15 cellular contexts compared by ENCODE assay signal in the genomic region with DNA sequence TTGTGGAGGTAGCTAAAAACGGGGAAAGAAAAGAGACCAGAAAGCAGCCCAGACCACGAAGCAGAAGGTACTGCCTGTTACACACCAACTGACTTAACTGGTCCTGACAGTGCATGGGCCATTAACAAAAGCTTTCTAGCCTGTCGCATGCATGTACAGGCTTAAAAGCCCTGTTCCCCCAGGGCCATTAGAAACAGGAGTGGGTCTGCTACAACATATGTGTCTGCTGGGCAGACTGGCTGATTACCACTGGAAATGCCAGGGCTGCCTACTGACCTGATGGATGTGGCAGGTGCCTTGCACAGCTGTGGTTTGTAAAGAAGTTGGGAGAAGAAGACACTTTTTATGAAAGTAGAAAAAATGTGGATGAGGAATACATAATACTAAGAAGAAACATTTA.
"Had no signal": no experiment of that assay in that cellular context is flagged by ENCODE, and none has a peak within 500 bp of the region (broad histone marks: within the 10 kb centered on the region; RNA-seq: fewer than 3 reads in every experiment).

No MANE protein-coding gene starts in this region.

- H3K27ac Mint-ChIP-seq: activated CD4-positive, alpha-beta memory T cell treated with anti-CD3 and anti-CD28 coated beads for 36 hours; activated naive CD8-positive, alpha-beta T cell treated with anti-CD3 and anti-CD28 coated beads for 36 hours; natural killer cell; stimulated activated naive CD8-positive, alpha-beta T cell treated with anti-CD3 and anti-CD28 coated beads, Interleukin-15, Interleukin-2, amounts not matched to agents 100 ng/mL and 50 ng/mL, for 24 hours had no signal

- H3K27ac ChIP-seq: brain microvascular endothelial cell had no signal

- H3K4me3 Mint-ChIP-seq: activated CD4-positive, alpha-beta memory T cell treated with anti-CD3 and anti-CD28 coated beads for 36 hours; activated naive CD8-positive, alpha-beta T cell treated with anti-CD3 and anti-CD28 coated beads for 36 hours; activated T-cell treated with anti-CD3 and anti-CD28 coated beads, Interleukin-2, amount 50 U/mL, for 4 hours; natural killer cell; stimulated activated naive CD8-positive, alpha-beta T cell treated with anti-CD3 and anti-CD28 coated beads, Interleukin-15, Interleukin-2, amounts not matched to agents 100 ng/mL and 50 ng/mL, for 24 hours had no signal

- H3K4me1 Mint-ChIP-seq: activated naive CD8-positive, alpha-beta T cell treated with anti-CD3 and anti-CD28 coated beads for 36 hours; natural killer cell had no signal

- DNase-seq: activated CD4-positive, alpha-beta memory T cell treated with anti-CD3 and anti-CD28 coated beads for 36 hours; activated gamma-delta T cell; activated naive CD8-positive, alpha-beta T cell treated with anti-CD3 and anti-CD28 coated beads for 36 hours; activated T-cell treated with anti-CD3 and anti-CD28 coated beads, Interleukin-2, amount 50 U/mL, for 4 hours; brain microvascular endothelial cell; cerebellar nuclear complex; dermis blood vessel endothelial cell; erythroblast; hypothalamus; mucosa of descending colon; natural killer cell; stimulated activated CD4-positive, alpha-beta T cell treated with anti-CD3 and anti-CD28 coated beads, Interleukin-4, amount 100 ng/mL, for 1 hour; T1000 had no signal

- H3K36me3 ChIP-seq: brain microvascular endothelial cell had no signal

- ATAC-seq: activated T-cell treated with anti-CD3 and anti-CD28 coated beads, Interleukin-2, amount 50 U/mL, for 4 hours; mucosa of descending colon; natural killer cell had no signal

- H3K27me3 Mint-ChIP-seq: activated CD4-positive, alpha-beta memory T cell treated with anti-CD3 and anti-CD28 coated beads for 36 hours; activated naive CD8-positive, alpha-beta T cell treated with anti-CD3 and anti-CD28 coated beads for 36 hours had no signal

- H3K4me3 ChIP-seq: lung, mucosa of descending colon had no signal

- H3K27me3 ChIP-seq: brain microvascular endothelial cell had no signal

- H3K9me3 ChIP-seq: mucosa of descending colon had no signal

- H3K36me3 Mint-ChIP-seq: activated CD4-positive, alpha-beta memory T cell treated with anti-CD3 and anti-CD28 coated beads for 36 hours; activated naive CD8-positive, alpha-beta T cell treated with anti-CD3 and anti-CD28 coated beads for 36 hours; natural killer cell had no signal

- H3K9me3 Mint-ChIP-seq: activated CD4-positive, alpha-beta memory T cell treated with anti-CD3 and anti-CD28 coated beads for 36 hours; activated naive CD8-positive, alpha-beta T cell treated with anti-CD3 and anti-CD28 coated beads for 36 hours; activated T-cell treated with anti-CD3 and anti-CD28 coated beads, Interleukin-2, amount 50 U/mL, for 4 hours; natural killer cell; stimulated activated naive CD8-positive, alpha-beta T cell treated with anti-CD3 and anti-CD28 coated beads, Interleukin-15, Interleukin-2, amounts not matched to agents 100 ng/mL and 50 ng/mL, for 24 hours had no signal
